20 cellular contexts compared by ENCODE assay signal in genomic region chr13:33367186-33367895, GRCh38.
"Had no signal": no experiment of that assay in that cellular context is flagged by ENCODE, and none has a peak within 500 bp of the region (broad histone marks: within the 10 kb centered on the region; RNA-seq: fewer than 3 reads in every experiment).

No MANE protein-coding gene starts in this region.

- H3K27ac ChIP-seq: tibial artery had no signal

- H3K4me3 ChIP-seq: coronary artery, lung, tibial artery, uterus had no signal

- H3K36me3 Mint-ChIP-seq: brain; stimulated activated effector memory CD8-positive, alpha-beta T cell treated with anti-CD3 and anti-CD28 coated beads, Interleukin-12 subunit alpha, Interleukin-12 subunit beta, amount 100 ng/mL, for 72 hours had no signal

- H3K27me3 Mint-ChIP-seq: activated B cell treated with CpG ODN at 0.5 μM for 24 hours; activated CD4-positive, alpha-beta T cell treated with anti-CD3 and anti-CD28 coated beads, Interleukin-2, amount 10 ng/mL, durations not matched to agents 24 days and 14 days had no signal

- H3K4me1 Mint-ChIP-seq: stimulated activated effector memory CD8-positive, alpha-beta T cell treated with anti-CD3 and anti-CD28 coated beads, Interleukin-12 subunit alpha, Interleukin-12 subunit beta, amount 100 ng/mL, for 72 hours had no signal

- H3K9me3 ChIP-seq: tibial artery, uterus had no signal

- ATAC-seq: activated CD8-positive, alpha-beta T cell treated with anti-CD3 and anti-CD28 coated beads, Interleukin-2, amount 10 ng/mL, durations not matched to agents 7 days and 5 days; activated T-cell treated with anti-CD3 and anti-CD28 coated beads, Interleukin-2, amount 50 U/mL, for 72 hours; stimulated activated effector memory CD8-positive, alpha-beta T cell treated with anti-CD3 and anti-CD28 coated beads, Interleukin-12 subunit alpha, Interleukin-12 subunit beta, amount 100 ng/mL, for 72 hours had no signal

- H3K27ac Mint-ChIP-seq: activated B cell treated with CpG ODN at 0.5 μM for 24 hours; activated CD8-positive, alpha-beta T cell treated with anti-CD3 and anti-CD28 coated beads, Interleukin-2, amount 10 ng/mL, durations not matched to agents 7 days and 5 days; stimulated activated effector memory CD8-positive, alpha-beta T cell treated with anti-CD3 and anti-CD28 coated beads, Interleukin-12 subunit alpha, Interleukin-12 subunit beta, amount 100 ng/mL, for 72 hours; T-helper 17 cell had no signal

- DNase-seq: activated B cell treated with CpG ODN at 0.5 μM for 24 hours; activated CD4-positive, alpha-beta T cell treated with anti-CD3 and anti-CD28 coated beads, Interleukin-2, amount 10 ng/mL, durations not matched to agents 24 days and 14 days; activated CD8-positive, alpha-beta memory T cell treated with anti-CD3 and anti-CD28 coated beads, Interleukin-2, amount 50 U/mL, for 4 hours; activated CD8-positive, alpha-beta T cell treated with anti-CD3 and anti-CD28 coated beads, Interleukin-2, amount 10 ng/mL, durations not matched to agents 7 days and 5 days; activated gamma-delta T cell treated with Interleukin-2 at 50 U/mL for 16 hours; activated T-cell treated with anti-CD3 and anti-CD28 coated beads, Interleukin-2, amount 50 U/mL, for 72 hours; amygdala; central memory CD4-positive, alpha-beta T cell; effector CD4-positive, alpha-beta T cell; foreskin melanocyte; left cardiac atrium; stimulated activated CD4-positive, alpha-beta T cell treated with anti-CD3 and anti-CD28 coated beads, Interleukin-12 subunit alpha, Interleukin-12 subunit beta, amount 100 ng/mL, for 4 hours; stimulated activated CD4-positive, alpha-beta T cell treated with anti-CD3 and anti-CD28 coated beads, Interleukin-2, amount 100 ng/mL, for 24 hours; T-helper 17 cell; tibial artery; uterus had no signal

- H3K9me3 Mint-ChIP-seq: activated B cell treated with CpG ODN at 0.5 μM for 24 hours; activated CD4-positive, alpha-beta T cell treated with anti-CD3 and anti-CD28 coated beads, Interleukin-2, amount 10 ng/mL, durations not matched to agents 24 days and 14 days; stimulated activated effector memory CD8-positive, alpha-beta T cell treated with anti-CD3 and anti-CD28 coated beads, Interleukin-12 subunit alpha, Interleukin-12 subunit beta, amount 100 ng/mL, for 72 hours had no signal

- H3K36me3 ChIP-seq: tibial artery, uterus had no signal

- H3K27me3 ChIP-seq: tibial artery, uterus had no signal

- H3K4me1 ChIP-seq: tibial artery, uterus had no signal

- H3K4me3 Mint-ChIP-seq: activated B cell treated with CpG ODN at 0.5 μM for 24 hours; activated CD4-positive, alpha-beta T cell treated with anti-CD3 and anti-CD28 coated beads, Interleukin-2, amount 10 ng/mL, durations not matched to agents 24 days and 14 days; activated CD8-positive, alpha-beta T cell treated with anti-CD3 and anti-CD28 coated beads, Interleukin-2, amount 10 ng/mL, durations not matched to agents 7 days and 5 days; brain; stimulated activated effector memory CD8-positive, alpha-beta T cell treated with anti-CD3 and anti-CD28 coated beads, Interleukin-12 subunit alpha, Interleukin-12 subunit beta, amount 100 ng/mL, for 72 hours; T-helper 17 cell had no signal
